ENCODE assay signal across 8 cellular contexts in genomic region chr14:44962573-44963528, GRCh38.
A peak's percentile ranks its signal among the peaks of the same experiment; 100 is the strongest.
DNase-seq lines count a peak whose midpoint lies in the region; ATAC-seq and TF ChIP-seq lines count a peak whose summit lies in the region.

No MANE protein-coding gene starts in this region.

- no peaks in the 10 kb centered on the region for H3K36me3 ChIP-seq in MM.1S (replicated peaks; ENCODE audit: insufficient read depth, low read length)

- H3K27ac ChIP-seq in MM.1S (ENCODE audit: low read length) (peak overlapping the region; percentile 45; the same call in 1 of the 2 replicates), skin epidermis (peak overlapping the region; percentile 40 to 91 (median 84))

- H3K27me3 ChIP-seq in MM.1S (replicated peaks; ENCODE audit: insufficient read depth, low read length): no peaks in the 10 kb centered on the region

- H3K4me1 ChIP-seq in MM.1S (ENCODE audit: low read length): peaks cover 10% of the 10 kb centered on the region; the same call in 1 of the 2 replicates

- 0 out of 2 replicates have a peak, but pooled peaks cover 12% of the 10 kb centered on the region for H3F3A ChIP-seq in MM.1S (ENCODE audit: insufficient read depth, low read length)

- H4K20me1 ChIP-seq in MM.1S (ENCODE audit: insufficient read depth, low read length): no peaks in the 10 kb centered on the region

- H3K4me2 ChIP-seq in MM.1S (ENCODE audit: low read depth, low read length): peak overlapping the region; percentile 76

- peaks cover 55% of the 10 kb centered on the region for H3K79me2 ChIP-seq in MM.1S (ENCODE audit: low read length)

- peak; percentile 7 for ATAC-seq in GM19035 (IDR thresholded peaks at IDR 0.05; ENCODE audit: unreplicated experiment)
- no peak for ATAC-seq in GM19328 (IDR thresholded peaks at IDR 0.05; ENCODE audit: unreplicated experiment)

- no peak for TF ChIP-seq CTCF in MM.1S (IDR thresholded peaks at IDR 0.05; ENCODE audit: low read length)

- peak overlapping the region; percentile 71 for H3K9ac ChIP-seq in MM.1S (ENCODE audit: low read length)

- H3K9me3 ChIP-seq in MM.1S (replicated peaks; ENCODE audit: insufficient read depth, low read length): no peaks in the 10 kb centered on the region

- peak overlapping the region; percentile 75 for H2AFZ ChIP-seq in MM.1S (ENCODE audit: low read length)

- DNase-seq in CD1c-positive myeloid dendritic cell (ENCODE audit: extremely low spot score): peak; percentile 39
- DNase-seq in MM.1S: peak; percentile 15
- peak; percentile 72 for DNase-seq in astrocyte of the hippocampus (ENCODE audit: low read depth, low spot score)
- DNase-seq in DMS153 (lab: John Stamatoyannopoulos, UW): no peak

- no peaks in the 10 kb centered on the region for H3K9me2 ChIP-seq in MM.1S (replicated peaks; ENCODE audit: insufficient read depth, low read length)

- H3K4me3 ChIP-seq in MM.1S (ENCODE audit: low read length) (peak overlapping the region; percentile 88), iPS-11a (ENCODE audit: low read depth, low read length) (peak overlapping the region; percentile 88), skin epidermis (peak overlapping the region; percentile 59 to 96 (median 89))
